Comparison of ENCODE assay signal across 14 cellular contexts in genomic region chr1:31112223-31112622, GRCh38.
"Had no signal": no experiment of that assay in that cellular context is flagged by ENCODE, and none has a peak within 500 bp of the region (broad histone marks: within the 10 kb centered on the region; RNA-seq: fewer than 3 reads in every experiment).

No MANE protein-coding gene starts in this region.

- ATAC-seq: activated naive CD8-positive, alpha-beta T cell treated with anti-CD3 and anti-CD28 coated beads, Interleukin-2, amount 50 U/mL, for 24 hours had no signal

- H3K4me3 ChIP-seq: thoracic aorta had no signal

- H3K36me3 Mint-ChIP-seq: activated CD4-positive, alpha-beta memory T cell treated with anti-CD3 and anti-CD28 coated beads for 36 hours; activated naive CD4-positive, alpha-beta T cell treated with anti-CD3 and anti-CD28 coated beads, Interleukin-2, amount 10 ng/mL, durations not matched to agents 7 days and 5 days had no signal

- H3K9me3 Mint-ChIP-seq: activated CD4-positive, alpha-beta memory T cell treated with anti-CD3 and anti-CD28 coated beads for 36 hours; activated naive CD4-positive, alpha-beta T cell treated with anti-CD3 and anti-CD28 coated beads, Interleukin-2, amount 10 ng/mL, durations not matched to agents 7 days and 5 days; activated naive CD8-positive, alpha-beta T cell treated with anti-CD3 and anti-CD28 coated beads, Interleukin-2, amount 50 U/mL, for 24 hours; memory B cell; neural crest cell had no signal

- H3K27ac ChIP-seq: thoracic aorta had no signal

- DNase-seq: activated CD4-positive, alpha-beta memory T cell treated with anti-CD3 and anti-CD28 coated beads for 36 hours; activated CD4-positive, alpha-beta T cell treated with anti-CD3 and anti-CD28 coated beads for 48 hours; activated naive CD4-positive, alpha-beta T cell treated with anti-CD3 and anti-CD28 coated beads, Interleukin-2, amount 10 ng/mL, durations not matched to agents 7 days and 5 days; activated naive CD8-positive, alpha-beta T cell treated with anti-CD3 and anti-CD28 coated beads, Interleukin-2, amount 50 U/mL, for 24 hours; activated T-cell treated with anti-CD3 and anti-CD28 coated beads, Interleukin-2, amount 50 U/mL, for 48 hours; cerebellar nuclear complex; cortex of kidney; erythroblast; hypothalamus; stimulated activated CD4-positive, alpha-beta T cell treated with anti-CD3 and anti-CD28 coated beads, Interleukin-4, amount 100 ng/mL, for 24 hours; stimulated activated naive CD4-positive, alpha-beta T cell treated with Interleukin-2 at 50 U/mL for 16 hours had no signal

- H3K4me1 Mint-ChIP-seq: activated naive CD4-positive, alpha-beta T cell treated with anti-CD3 and anti-CD28 coated beads, Interleukin-2, amount 10 ng/mL, durations not matched to agents 7 days and 5 days; activated naive CD8-positive, alpha-beta T cell treated with anti-CD3 and anti-CD28 coated beads, Interleukin-2, amount 50 U/mL, for 24 hours had no signal

- H3K9me3 ChIP-seq: thoracic aorta had no signal

- H3K4me3 Mint-ChIP-seq: activated CD4-positive, alpha-beta memory T cell treated with anti-CD3 and anti-CD28 coated beads for 36 hours; activated naive CD4-positive, alpha-beta T cell treated with anti-CD3 and anti-CD28 coated beads, Interleukin-2, amount 10 ng/mL, durations not matched to agents 7 days and 5 days; activated naive CD8-positive, alpha-beta T cell treated with anti-CD3 and anti-CD28 coated beads, Interleukin-2, amount 50 U/mL, for 24 hours; memory B cell; neural crest cell had no signal

- H3K27ac Mint-ChIP-seq: activated CD4-positive, alpha-beta memory T cell treated with anti-CD3 and anti-CD28 coated beads for 36 hours; activated naive CD4-positive, alpha-beta T cell treated with anti-CD3 and anti-CD28 coated beads, Interleukin-2, amount 10 ng/mL, durations not matched to agents 7 days and 5 days; activated naive CD8-positive, alpha-beta T cell treated with anti-CD3 and anti-CD28 coated beads, Interleukin-2, amount 50 U/mL, for 24 hours; memory B cell had no signal

- H3K36me3 ChIP-seq: thoracic aorta had no signal
